21 cellular contexts compared by ENCODE assay signal in the genomic region with DNA sequence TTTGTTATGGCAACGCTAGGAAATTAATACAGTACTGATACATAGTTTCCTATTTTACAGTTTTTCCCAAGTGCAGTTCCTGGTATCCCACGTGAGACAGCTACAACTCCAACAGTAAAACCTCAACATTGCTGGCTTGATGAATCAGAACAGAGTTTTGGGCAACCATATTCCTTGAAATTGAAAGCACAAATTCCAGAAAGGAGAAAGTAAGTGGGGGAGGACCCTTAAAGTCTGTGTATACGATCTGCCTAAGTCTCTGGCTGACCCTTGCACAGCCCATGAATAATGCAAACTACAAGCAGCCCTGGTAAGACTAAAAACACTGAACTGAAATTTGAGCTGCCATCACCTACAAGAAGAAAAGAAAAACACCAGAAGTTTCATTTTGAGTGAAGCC.
DNase-seq lines count a peak whose midpoint lies in the region; ATAC-seq and TF ChIP-seq lines count a peak whose summit lies in the region.
"Had no signal": no experiment of that assay in that cellular context is flagged by ENCODE, and none has a peak within 500 bp of the region (broad histone marks: within the 10 kb centered on the region; RNA-seq: fewer than 3 reads in every experiment).

No MANE protein-coding gene starts in this region.

- H3K27me3 Mint-ChIP-seq in MCF 10A (ENCODE audit: insufficient read depth, unreplicated experiment) (no peaks in the 10 kb centered on the region), chondrocyte (ENCODE audit: low read depth) (no peaks in the 10 kb centered on the region), HFFc6 (ENCODE audit: insufficient read depth) (no peaks in the 10 kb centered on the region; the same call in 1 of the 2 replicates)
- H3K27me3 Mint-ChIP-seq in natural killer cell treated with Interleukin-12 subunit alpha and Interleukin-12 subunit beta and Interleukin-15 and Interleukin-18, amount 100 ng/mL, for 72 hours = no peaks in the 10 kb centered on the region
- H3K27me3 Mint-ChIP-seq: CD4-positive, CD25-positive, alpha-beta regulatory T cell had no signal

- no peaks in the 10 kb centered on the region for H3K27me3 ChIP-seq in breast epithelium
- H3K27me3 ChIP-seq: foreskin keratinocyte, neutrophil, sigmoid colon, transverse colon had no signal

- no peak overlapping the region for H3K4me3 ChIP-seq in breast epithelium
- H3K4me3 ChIP-seq in mesodermal cell (ENCODE audit: extremely low read depth, insufficient read depth, low read length, poor library complexity, severe bottlenecking) = no peak overlapping the region
- H3K4me3 ChIP-seq: HAP-1, lung, sigmoid colon, transverse colon had no signal

- H3K36me3 ChIP-seq in breast epithelium (no peaks in the 10 kb centered on the region), mesodermal cell (ENCODE audit: control insufficient read depth, insufficient read depth, low read length) (no peaks in the 10 kb centered on the region)
- H3K36me3 ChIP-seq: HAP-1, neutrophil, sigmoid colon, transverse colon had no signal

- H3K9me3 Mint-ChIP-seq in MCF 10A (ENCODE audit: unreplicated experiment) (peaks cover 7% of the 10 kb centered on the region), chondrocyte (ENCODE audit: low read depth) (no peaks in the 10 kb centered on the region), HFFc6 (peaks cover 59% of the 10 kb centered on the region)
- H3K9me3 Mint-ChIP-seq in natural killer cell treated with Interleukin-12 subunit alpha and Interleukin-12 subunit beta and Interleukin-15 and Interleukin-18, amount 100 ng/mL, for 72 hours = peaks cover 14% of the 10 kb centered on the region

- intact Hi-C loops in MCF 10A (cut with micrococcal nuclease) = no loop called here
- intact Hi-C loops in breast epithelium (cut with DNase I; ENCODE audit: low total_unique reads) = no loop called here

- CTCF ChIA-PET in MCF 10A (lab: Yijun Ruan, JAX) = interaction anchor here (0.9 kb wide), 1 partner anchor 13 kb away, joined by 4 read pairs; no protein-coding TSS in a partner anchor

- no peaks in the 10 kb centered on the region for H3K4me1 ChIP-seq in breast epithelium
- H3K4me1 ChIP-seq in mesodermal cell (ENCODE audit: control insufficient read depth, insufficient read depth, low read length, poor library complexity, severe bottlenecking) = no peaks in the 10 kb centered on the region
- H3K4me1 ChIP-seq: foreskin keratinocyte, HAP-1, sigmoid colon, transverse colon had no signal

- no peak overlapping the region for H3K4me3 Mint-ChIP-seq in MCF 10A (ENCODE audit: unreplicated experiment)
- H3K4me3 Mint-ChIP-seq in chondrocyte (ENCODE audit: unreplicated experiment) = no peak overlapping the region
- no peak overlapping the region for H3K4me3 Mint-ChIP-seq in natural killer cell treated with Interleukin-12 subunit alpha and Interleukin-12 subunit beta and Interleukin-15 and Interleukin-18, amount 100 ng/mL, for 72 hours
- H3K4me3 Mint-ChIP-seq in HFFc6 = no peak overlapping the region
- H3K4me3 Mint-ChIP-seq: CD4-positive, CD25-positive, alpha-beta regulatory T cell had no signal

- TF ChIP-seq POLR2A in breast epithelium (IDR thresholded peaks at IDR 0.05) = no peak

- H3K4me1 Mint-ChIP-seq in MCF 10A (ENCODE audit: insufficient read depth, unreplicated experiment) (peaks cover 6% of the 10 kb centered on the region), chondrocyte (ENCODE audit: low read depth) (peaks cover 14% of the 10 kb centered on the region), HFFc6 (ENCODE audit: low read depth) (no peaks in the 10 kb centered on the region)
- no peaks in the 10 kb centered on the region for H3K4me1 Mint-ChIP-seq in natural killer cell treated with Interleukin-12 subunit alpha and Interleukin-12 subunit beta and Interleukin-15 and Interleukin-18, amount 100 ng/mL, for 72 hours (ENCODE audit: low read depth in 2 of 2)
- H3K4me1 Mint-ChIP-seq: CD4-positive, CD25-positive, alpha-beta regulatory T cell had no signal

- DNase-seq in MCF 10A (ENCODE audit: unreplicated experiment) (peak; percentile 4), breast epithelium (ENCODE audit: low spot score in 2 of 2) (no peak), chondrocyte (ENCODE audit: low spot score) (no peak), HFFc6 (no peak)
- no peak for DNase-seq in natural killer cell treated with Interleukin-12 subunit alpha and Interleukin-12 subunit beta and Interleukin-15 and Interleukin-18, amount 100 ng/mL, for 72 hours (ENCODE audit: low spot score)
- DNase-seq: activated CD4-positive, alpha-beta T cell treated with anti-CD3 and anti-CD28 coated beads for 4 hours; activated naive CD4-positive, alpha-beta T cell treated with anti-CD3 and anti-CD28 coated beads, Interleukin-2, amount 50 U/mL, for 16 hours; activated T-cell treated with anti-CD3 and anti-CD28 coated beads for 4 hours; CD4-positive, CD25-positive, alpha-beta regulatory T cell; effector memory CD4-positive, alpha-beta T cell; foreskin keratinocyte; MV-4-11; NCI-H2107; sigmoid colon; transverse colon had no signal

- ATAC-seq in HG03039 (IDR thresholded peaks at IDR 0.05; ENCODE audit: unreplicated experiment) (no peak), HG03095 (IDR thresholded peaks at IDR 0.05; ENCODE audit: unreplicated experiment) (no peak)
- no peak for ATAC-seq in natural killer cell treated with Interleukin-12 subunit alpha and Interleukin-12 subunit beta and Interleukin-15 and Interleukin-18, amount 100 ng/mL, for 72 hours
- ATAC-seq: foreskin keratinocyte had no signal

- H3K27ac Mint-ChIP-seq in MCF 10A (ENCODE audit: low read depth, unreplicated experiment) (no peak overlapping the region), chondrocyte (ENCODE audit: unreplicated experiment) (peak overlapping the region; percentile 5), HFFc6 (no peak overlapping the region)
- no peak overlapping the region for H3K27ac Mint-ChIP-seq in natural killer cell treated with Interleukin-12 subunit alpha and Interleukin-12 subunit beta and Interleukin-15 and Interleukin-18, amount 100 ng/mL, for 72 hours
- H3K27ac Mint-ChIP-seq: CD4-positive, CD25-positive, alpha-beta regulatory T cell had no signal

- no peaks in the 10 kb centered on the region for H3K9me3 ChIP-seq in breast epithelium
- H3K9me3 ChIP-seq in mesodermal cell (ENCODE audit: control insufficient read depth, low read length) = no peaks in the 10 kb centered on the region
- H3K9me3 ChIP-seq: HAP-1, neutrophil, sigmoid colon, transverse colon had no signal

- BruUV-seq in MCF 10A (replicated peaks; lab: Mats Ljungman, UMichigan) = no TSS peak

- no peaks in the 10 kb centered on the region for H3K36me3 Mint-ChIP-seq in MCF 10A (ENCODE audit: insufficient read depth, unreplicated experiment)
- no peaks in the 10 kb centered on the region for H3K36me3 Mint-ChIP-seq in chondrocyte (ENCODE audit: low read depth)
- peaks cover 4% of the 10 kb centered on the region for H3K36me3 Mint-ChIP-seq in natural killer cell treated with Interleukin-12 subunit alpha and Interleukin-12 subunit beta and Interleukin-15 and Interleukin-18, amount 100 ng/mL, for 72 hours
- peaks cover 4% of the 10 kb centered on the region; the same call in 1 of the 2 replicates for H3K36me3 Mint-ChIP-seq in HFFc6 (ENCODE audit: low read depth)
- H3K36me3 Mint-ChIP-seq: CD4-positive, CD25-positive, alpha-beta regulatory T cell had no signal

- 20 to 100% methylated on average over 1 of the region's 3 CpGs for WGBS in mesodermal cell (ENCODE audit: insufficient coverage in 2 of 2), 2 experiments

- H3K27ac ChIP-seq in breast epithelium = no peak overlapping the region
- H3K27ac ChIP-seq in mesodermal cell (ENCODE audit: low read depth, low read length, severe bottlenecking) = peak overlapping the region; percentile 31
- H3K27ac ChIP-seq: foreskin keratinocyte, neutrophil, sigmoid colon, transverse colon had no signal

- POLR2A ChIA-PET in MCF 10A (lab: Yijun Ruan, JAX) = no interaction called here

- TF ChIP-seq CTCF in MCF 10A (IDR thresholded peaks at IDR 0.05; ENCODE audit: unreplicated experiment) (no peak), breast epithelium (IDR thresholded peaks at IDR 0.05) (no peak), chondrocyte (IDR thresholded peaks at IDR 0.05) (no peak), HFFc6 (IDR thresholded peaks at IDR 0.05) (no peak)
